In the genomic region with DNA sequence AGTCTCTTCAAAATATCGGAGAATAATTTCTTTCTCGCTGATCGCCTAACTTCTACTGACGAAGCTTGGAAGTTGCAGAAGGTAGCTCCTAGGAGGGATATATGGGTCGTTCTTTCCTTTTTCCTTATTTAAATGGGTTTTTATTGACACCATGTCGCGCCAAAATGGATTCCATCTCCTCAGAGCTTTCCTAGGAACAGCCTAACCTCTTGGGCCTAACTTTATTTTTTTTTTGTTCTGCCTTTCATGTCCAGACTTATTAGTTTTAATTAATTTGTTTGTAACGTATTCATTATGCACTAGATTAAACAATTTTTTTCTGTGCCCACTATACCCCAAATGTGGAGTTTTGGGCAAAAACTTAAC, we compare ENCODE assay signal across 1 cellular context.
TF ChIP-seq lines count a peak whose summit lies in the region.

No MANE protein-coding gene starts in this region.

TF ChIP-seq in GM23338, 12 proteins besides CTCF, POLR2A, EP300 and RAD21 (continued from another document):
- TF ChIP-seq, protein P1, sequence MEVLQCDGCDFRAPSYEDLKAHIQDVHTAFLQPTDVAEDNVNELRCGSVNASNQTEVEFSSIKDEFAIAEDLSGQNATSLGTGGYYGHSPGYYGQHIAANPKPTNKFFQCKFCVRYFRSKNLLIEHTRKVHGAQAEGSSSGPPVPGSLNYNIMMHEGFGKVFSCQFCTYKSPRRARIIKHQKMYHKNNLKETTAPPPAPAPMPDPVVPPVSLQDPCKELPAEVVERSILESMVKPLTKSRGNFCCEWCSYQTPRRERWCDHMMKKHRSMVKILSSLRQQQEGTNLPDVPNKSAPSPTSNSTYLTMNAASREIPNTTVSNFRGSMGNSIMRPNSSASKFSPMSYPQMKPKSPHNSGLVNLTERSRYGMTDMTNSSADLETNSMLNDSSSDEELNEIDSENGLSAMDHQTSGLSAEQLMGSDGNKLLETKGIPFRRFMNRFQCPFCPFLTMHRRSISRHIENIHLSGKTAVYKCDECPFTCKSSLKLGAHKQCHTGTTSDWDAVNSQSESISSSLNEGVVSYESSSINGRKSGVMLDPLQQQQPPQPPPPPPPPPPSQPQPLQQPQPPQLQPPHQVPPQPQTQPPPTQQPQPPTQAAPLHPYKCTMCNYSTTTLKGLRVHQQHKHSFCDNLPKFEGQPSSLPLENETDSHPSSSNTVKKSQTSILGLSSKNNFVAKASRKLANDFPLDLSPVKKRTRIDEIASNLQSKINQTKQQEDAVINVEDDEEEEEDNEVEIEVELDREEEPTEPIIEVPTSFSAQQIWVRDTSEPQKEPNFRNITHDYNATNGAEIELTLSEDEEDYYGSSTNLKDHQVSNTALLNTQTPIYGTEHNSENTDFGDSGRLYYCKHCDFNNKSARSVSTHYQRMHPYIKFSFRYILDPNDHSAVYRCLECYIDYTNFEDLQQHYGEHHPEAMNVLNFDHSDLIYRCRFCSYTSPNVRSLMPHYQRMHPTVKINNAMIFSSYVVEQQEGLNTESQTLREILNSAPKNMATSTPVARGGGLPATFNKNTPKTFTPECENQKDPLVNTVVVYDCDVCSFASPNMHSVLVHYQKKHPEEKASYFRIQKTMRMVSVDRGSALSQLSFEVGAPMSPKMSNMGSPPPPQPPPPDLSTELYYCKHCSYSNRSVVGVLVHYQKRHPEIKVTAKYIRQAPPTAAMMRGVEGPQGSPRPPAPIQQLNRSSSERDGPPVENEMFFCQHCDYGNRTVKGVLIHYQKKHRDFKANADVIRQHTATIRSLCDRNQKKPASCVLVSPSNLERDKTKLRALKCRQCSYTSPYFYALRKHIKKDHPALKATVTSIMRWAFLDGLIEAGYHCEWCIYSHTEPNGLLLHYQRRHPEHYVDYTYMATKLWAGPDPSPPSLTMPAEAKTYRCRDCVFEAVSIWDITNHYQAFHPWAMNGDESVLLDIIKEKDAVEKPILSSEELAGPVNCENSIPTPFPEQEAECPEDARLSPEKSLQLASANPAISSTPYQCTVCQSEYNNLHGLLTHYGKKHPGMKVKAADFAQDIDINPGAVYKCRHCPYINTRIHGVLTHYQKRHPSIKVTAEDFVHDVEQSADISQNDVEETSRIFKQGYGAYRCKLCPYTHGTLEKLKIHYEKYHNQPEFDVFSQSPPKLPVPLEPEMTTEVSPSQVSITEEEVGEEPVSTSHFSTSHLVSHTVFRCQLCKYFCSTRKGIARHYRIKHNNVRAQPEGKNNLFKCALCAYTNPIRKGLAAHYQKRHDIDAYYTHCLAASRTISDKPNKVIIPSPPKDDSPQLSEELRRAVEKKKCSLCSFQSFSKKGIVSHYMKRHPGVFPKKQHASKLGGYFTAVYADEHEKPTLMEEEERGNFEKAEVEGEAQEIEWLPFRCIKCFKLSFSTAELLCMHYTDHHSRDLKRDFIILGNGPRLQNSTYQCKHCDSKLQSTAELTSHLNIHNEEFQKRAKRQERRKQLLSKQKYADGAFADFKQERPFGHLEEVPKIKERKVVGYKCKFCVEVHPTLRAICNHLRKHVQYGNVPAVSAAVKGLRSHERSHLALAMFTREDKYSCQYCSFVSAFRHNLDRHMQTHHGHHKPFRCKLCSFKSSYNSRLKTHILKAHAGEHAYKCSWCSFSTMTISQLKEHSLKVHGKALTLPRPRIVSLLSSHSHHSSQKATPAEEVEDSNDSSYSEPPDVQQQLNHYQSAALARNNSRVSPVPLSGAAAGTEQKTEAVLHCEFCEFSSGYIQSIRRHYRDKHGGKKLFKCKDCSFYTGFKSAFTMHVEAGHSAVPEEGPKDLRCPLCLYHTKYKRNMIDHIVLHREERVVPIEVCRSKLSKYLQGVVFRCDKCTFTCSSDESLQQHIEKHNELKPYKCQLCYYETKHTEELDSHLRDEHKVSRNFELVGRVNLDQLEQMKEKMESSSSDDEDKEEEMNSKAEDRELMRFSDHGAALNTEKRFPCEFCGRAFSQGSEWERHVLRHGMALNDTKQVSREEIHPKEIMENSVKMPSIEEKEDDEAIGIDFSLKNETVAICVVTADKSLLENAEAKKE (CRISPR knock-in tag; IDR thresholded peaks at IDR 0.05) = no peak
- no peak for TF ChIP-seq ZNF331 (CRISPR knock-in tag; IDR thresholded peaks at IDR 0.05; ENCODE audit: low read depth)
- TF ChIP-seq NANOG (IDR thresholded peaks at IDR 0.05; ENCODE audit: borderline replicate concordance) = no peak
- no peak for TF ChIP-seq EZH2phosphoT487 (IDR thresholded peaks at IDR 0.05; ENCODE audit: unreplicated experiment)
- TF ChIP-seq CREB1 (CRISPR knock-in tag; IDR thresholded peaks at IDR 0.05; ENCODE audit: low read depth) = no peak
- TF ChIP-seq EZH2 (IDR thresholded peaks at IDR 0.05; ENCODE audit: low read depth, unreplicated experiment) = no peak
- no peak for TF ChIP-seq ZNF114 (CRISPR knock-in tag; IDR thresholded peaks at IDR 0.05)
- TF ChIP-seq JUNB (IDR thresholded peaks at IDR 0.05; ENCODE audit: unreplicated experiment) = no peak
- no peak for TF ChIP-seq STAT1 (IDR thresholded peaks at IDR 0.05; ENCODE audit: unreplicated experiment)
- TF ChIP-seq, protein P2, sequence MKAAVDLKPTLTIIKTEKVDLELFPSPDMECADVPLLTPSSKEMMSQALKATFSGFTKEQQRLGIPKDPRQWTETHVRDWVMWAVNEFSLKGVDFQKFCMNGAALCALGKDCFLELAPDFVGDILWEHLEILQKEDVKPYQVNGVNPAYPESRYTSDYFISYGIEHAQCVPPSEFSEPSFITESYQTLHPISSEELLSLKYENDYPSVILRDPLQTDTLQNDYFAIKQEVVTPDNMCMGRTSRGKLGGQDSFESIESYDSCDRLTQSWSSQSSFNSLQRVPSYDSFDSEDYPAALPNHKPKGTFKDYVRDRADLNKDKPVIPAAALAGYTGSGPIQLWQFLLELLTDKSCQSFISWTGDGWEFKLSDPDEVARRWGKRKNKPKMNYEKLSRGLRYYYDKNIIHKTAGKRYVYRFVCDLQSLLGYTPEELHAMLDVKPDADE (IDR thresholded peaks at IDR 0.05) = no peak
- TF ChIP-seq, protein P3, sequence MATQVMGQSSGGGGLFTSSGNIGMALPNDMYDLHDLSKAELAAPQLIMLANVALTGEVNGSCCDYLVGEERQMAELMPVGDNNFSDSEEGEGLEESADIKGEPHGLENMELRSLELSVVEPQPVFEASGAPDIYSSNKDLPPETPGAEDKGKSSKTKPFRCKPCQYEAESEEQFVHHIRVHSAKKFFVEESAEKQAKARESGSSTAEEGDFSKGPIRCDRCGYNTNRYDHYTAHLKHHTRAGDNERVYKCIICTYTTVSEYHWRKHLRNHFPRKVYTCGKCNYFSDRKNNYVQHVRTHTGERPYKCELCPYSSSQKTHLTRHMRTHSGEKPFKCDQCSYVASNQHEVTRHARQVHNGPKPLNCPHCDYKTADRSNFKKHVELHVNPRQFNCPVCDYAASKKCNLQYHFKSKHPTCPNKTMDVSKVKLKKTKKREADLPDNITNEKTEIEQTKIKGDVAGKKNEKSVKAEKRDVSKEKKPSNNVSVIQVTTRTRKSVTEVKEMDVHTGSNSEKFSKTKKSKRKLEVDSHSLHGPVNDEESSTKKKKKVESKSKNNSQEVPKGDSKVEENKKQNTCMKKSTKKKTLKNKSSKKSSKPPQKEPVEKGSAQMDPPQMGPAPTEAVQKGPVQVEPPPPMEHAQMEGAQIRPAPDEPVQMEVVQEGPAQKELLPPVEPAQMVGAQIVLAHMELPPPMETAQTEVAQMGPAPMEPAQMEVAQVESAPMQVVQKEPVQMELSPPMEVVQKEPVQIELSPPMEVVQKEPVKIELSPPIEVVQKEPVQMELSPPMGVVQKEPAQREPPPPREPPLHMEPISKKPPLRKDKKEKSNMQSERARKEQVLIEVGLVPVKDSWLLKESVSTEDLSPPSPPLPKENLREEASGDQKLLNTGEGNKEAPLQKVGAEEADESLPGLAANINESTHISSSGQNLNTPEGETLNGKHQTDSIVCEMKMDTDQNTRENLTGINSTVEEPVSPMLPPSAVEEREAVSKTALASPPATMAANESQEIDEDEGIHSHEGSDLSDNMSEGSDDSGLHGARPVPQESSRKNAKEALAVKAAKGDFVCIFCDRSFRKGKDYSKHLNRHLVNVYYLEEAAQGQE (IDR thresholded peaks at IDR 0.05; ENCODE audit: unreplicated experiment) = no peak
